9 cellular contexts compared by ENCODE assay signal in the genomic region with DNA sequence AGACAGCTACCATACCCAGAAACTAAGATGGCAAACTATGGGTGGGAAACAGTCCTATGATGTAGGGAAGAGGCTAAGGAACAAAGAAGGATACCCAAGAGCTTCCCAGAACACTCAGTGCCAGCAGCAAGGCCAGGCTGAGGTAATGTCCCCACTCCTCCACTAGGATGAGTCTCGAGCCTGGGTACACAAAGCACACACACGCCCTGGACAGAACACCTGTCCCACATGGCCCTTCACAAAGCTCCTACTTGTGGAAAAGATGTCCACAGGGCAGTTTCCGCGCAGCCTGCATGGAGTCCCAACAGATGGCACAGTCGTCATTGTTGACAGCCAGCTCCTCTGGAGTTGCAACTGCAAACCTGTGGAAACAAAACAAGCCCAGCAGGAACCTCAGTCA. TPM values are rescaled to one million over a fixed set of nuclear protein-coding genes. Genes with fewer than 3 reads are reported as not detected.
DNase-seq lines count a peak whose midpoint lies in the region; ATAC-seq and TF ChIP-seq lines count a peak whose summit lies in the region.
"Had no signal": no experiment of that assay in that cellular context is flagged by ENCODE, and none has a peak within 500 bp of the region (broad histone marks: within the 10 kb centered on the region; RNA-seq: fewer than 3 reads in every experiment).

No MANE protein-coding gene starts in this region.

- H2AFZ ChIP-seq in DND-41 (ENCODE audit: low read depth, low read length), result no peak overlapping the region

- POLR2A ChIA-PET in activated CD8-positive, alpha-beta T cell treated with anti-CD3 and anti-CD28 coated beads, Interleukin-2, amount 10 ng/mL, durations not matched to agents 7 days and 5 days (lab: Charles Lee), result no interaction called here

- H3K9ac ChIP-seq in DND-41 (ENCODE audit: low read depth, low read length), result no peak overlapping the region

- CTCF ChIA-PET in activated CD8-positive, alpha-beta T cell treated with anti-CD3 and anti-CD28 coated beads, Interleukin-2, amount 10 ng/mL, durations not matched to agents 7 days and 5 days (lab: Charles Lee), result interaction anchor here (1.1 to 1.7 kb wide), 5 partner anchors 13 to 45 kb away, joined by 3 to 8 read pairs (median 4); no protein-coding TSS in a partner anchor

- H3K36me3 ChIP-seq in DND-41 (ENCODE audit: insufficient read depth, low read length) (peaks cover 73% of the 10 kb centered on the region), mucosa of descending colon (ENCODE audit: low read depth) (peaks cover 8% of the 10 kb centered on the region), aorta (ENCODE audit: control insufficient read depth in 1 of 2, insufficient read depth in 2 of 2, low read length in 1 of 2) (peaks cover 2 to 16% of the 10 kb centered on the region in 2 donors)

- H3K27ac ChIP-seq in DND-41 (ENCODE audit: low read length) (no peak overlapping the region), aorta (ENCODE audit: low read depth in 1 of 2, low read length in 2 of 2) (no peak overlapping the region)

- no peak overlapping the region for H3K4me3 Mint-ChIP-seq in activated CD8-positive, alpha-beta T cell treated with anti-CD3 and anti-CD28 coated beads, Interleukin-2, amount 10 ng/mL, durations not matched to agents 7 days and 5 days

- no peaks in the 10 kb centered on the region for H3K9me3 ChIP-seq in DND-41 (ENCODE audit: insufficient read depth, low read length, severe bottlenecking)
- H3K9me3 ChIP-seq in mucosa of descending colon, result no peaks in the 10 kb centered on the region
- H3K9me3 ChIP-seq in aorta (ENCODE audit: control insufficient read depth, low read length), result no peaks in the 10 kb centered on the region

- no peaks in the 10 kb centered on the region for H3K4me1 ChIP-seq in DND-41 (ENCODE audit: insufficient read depth, low read length)
- H3K4me1 ChIP-seq in mucosa of descending colon (ENCODE audit: low read depth), result no peaks in the 10 kb centered on the region
- no peaks in the 10 kb centered on the region for H3K4me1 ChIP-seq in aorta (ENCODE audit: control insufficient read depth in 1 of 2, insufficient read depth in 2 of 2, low read length in 2 of 2)

- DNase-seq in DND-41 (no peak), HuH-7 (ENCODE audit: low spot score) (peak; percentile 49), mucosa of descending colon (no peak), aorta (no peak), NCI-H2196 treated with DMSO at 0.1 percent for 48 hours (lab: John Stamatoyannopoulos, UW; ENCODE audit: unreplicated experiment) (no peak), cerebellar nuclear complex (lab: John Stamatoyannopoulos, UW) (no peak)
- peak; percentile 25 for DNase-seq in activated CD8-positive, alpha-beta T cell treated with anti-CD3 and anti-CD28 coated beads, Interleukin-2, amount 10 ng/mL, durations not matched to agents 7 days and 5 days
- DNase-seq: kidney glomerular epithelial cell had no signal

- no peak overlapping the region for H3K27ac Mint-ChIP-seq in activated CD8-positive, alpha-beta T cell treated with anti-CD3 and anti-CD28 coated beads, Interleukin-2, amount 10 ng/mL, durations not matched to agents 7 days and 5 days

- H3K79me2 ChIP-seq in DND-41 (ENCODE audit: insufficient read depth, low read length), result no peaks in the 10 kb centered on the region

- TF ChIP-seq CTCF in DND-41 (IDR thresholded peaks at IDR 0.05; ENCODE audit: borderline replicate concordance, extremely low read depth, low read length, poor library complexity, severe bottlenecking), result peak; percentile 46
- TF ChIP-seq CTCF in mucosa of descending colon (IDR thresholded peaks at IDR 0.05), result no peak

- H3K4me2 ChIP-seq in DND-41 (ENCODE audit: insufficient read depth, low read length), result no peak overlapping the region

- H3K4me1 Mint-ChIP-seq in activated CD8-positive, alpha-beta T cell treated with anti-CD3 and anti-CD28 coated beads, Interleukin-2, amount 10 ng/mL, durations not matched to agents 7 days and 5 days (ENCODE audit: low read depth), result peaks cover 6% of the 10 kb centered on the region

- intact Hi-C loops in mucosa of descending colon (cut with DNase I, micrococcal nuclease) (no loop called here), aorta (cut with DNase I) (no loop called here)

- no peaks in the 10 kb centered on the region for H3K27me3 Mint-ChIP-seq in activated CD8-positive, alpha-beta T cell treated with anti-CD3 and anti-CD28 coated beads, Interleukin-2, amount 10 ng/mL, durations not matched to agents 7 days and 5 days (ENCODE audit: low read depth)

- H3K4me3 ChIP-seq in DND-41 (ENCODE audit: low read depth in 1 of 2, low read length in 2 of 2) (no peak overlapping the region), mucosa of descending colon (no peak overlapping the region), aorta (ENCODE audit: low read length in 2 of 2) (no peak overlapping the region)

- no peaks in the 10 kb centered on the region for H3K27me3 ChIP-seq in DND-41 (ENCODE audit: insufficient read depth, low read length, poor library complexity)
- H3K27me3 ChIP-seq in aorta (ENCODE audit: control insufficient read depth in 1 of 2, insufficient read depth in 2 of 2, low read length in 1 of 2), result no peaks in the 10 kb centered on the region

- ATAC-seq in DND-41 (ENCODE audit: insufficient read depth, low read depth) (peak; percentile 67; the same call in 2 of the 3 replicates), mucosa of descending colon (peak; percentile 86), aorta (ENCODE audit: low FRiP score) (no peak), GM21619 (IDR thresholded peaks at IDR 0.05; ENCODE audit: unreplicated experiment) (no peak)
- no peak for ATAC-seq in activated CD8-positive, alpha-beta T cell treated with anti-CD3 and anti-CD28 coated beads, Interleukin-2, amount 10 ng/mL, durations not matched to agents 7 days and 5 days

- H4K20me1 ChIP-seq in DND-41 (ENCODE audit: insufficient read depth, low read length), result peaks cover 5% of the 10 kb centered on the region; the same call in 1 of the 2 replicates

- H3K9me3 Mint-ChIP-seq in activated CD8-positive, alpha-beta T cell treated with anti-CD3 and anti-CD28 coated beads, Interleukin-2, amount 10 ng/mL, durations not matched to agents 7 days and 5 days (ENCODE audit: insufficient read depth), result no peaks in the 10 kb centered on the region

- WGBS in aorta, 2 donors, result 74 to 82% methylated on average over 5 of the region's 5 CpGs

- H3K36me3 Mint-ChIP-seq in activated CD8-positive, alpha-beta T cell treated with anti-CD3 and anti-CD28 coated beads, Interleukin-2, amount 10 ng/mL, durations not matched to agents 7 days and 5 days (ENCODE audit: low read depth), result peaks cover 42% of the 10 kb centered on the region

RNA-seq across cellular contexts. Expression of a gene that starts 23.9 kb away (rescaled TPM):
- total RNA-seq in activated CD8-positive, alpha-beta T cell treated with anti-CD3 and anti-CD28 coated beads, Interleukin-2, amount 10 ng/mL, durations not matched to agents 7 days and 5 days, result 10 to 100 TPM; 39.0 to 47.5 TPM
- total RNA-seq in mucosa of descending colon (100 to 1,000 TPM in 2 of 3 donors, 10 to 100 TPM in 1; 83.3 to 116 (median 102) TPM), aorta (100 to 1,000 TPM; 112 to 124 TPM)
- polyA plus RNA-seq in aorta, result 10 to 100 TPM; 34.6 to 66.1 TPM

RNA-seq across cellular contexts. Expression of a gene that starts 49.6 kb away (rescaled TPM):
- 100 to 1,000 TPM; 237 TPM for total RNA-seq in activated CD8-positive, alpha-beta T cell treated with anti-CD3 and anti-CD28 coated beads, Interleukin-2, amount 10 ng/mL, durations not matched to agents 7 days and 5 days
- total RNA-seq in mucosa of descending colon (10 to 100 TPM; 64.4 to 94.2 (median 74.9) TPM), aorta (10 to 100 TPM; 72.6 to 79.3 TPM)
- polyA plus RNA-seq in aorta, result 10 to 100 TPM; 21.0 to 31.8 TPM

RNA-seq across cellular contexts. Expression of a gene that starts 49.9 kb away (rescaled TPM):
- total RNA-seq in activated CD8-positive, alpha-beta T cell treated with anti-CD3 and anti-CD28 coated beads, Interleukin-2, amount 10 ng/mL, durations not matched to agents 7 days and 5 days, result 10 to 100 TPM; 41.8 to 42.0 TPM
- total RNA-seq in mucosa of descending colon, result 10 to 100 TPM; 17.4 to 27.8 (median 23.6) TPM
- 10 to 100 TPM; 30.7 to 33.5 TPM for total RNA-seq in aorta
- polyA plus RNA-seq in aorta, result 10 to 100 TPM; 18.5 to 21.0 TPM

Comparison
In these comparisons a context has a peak if more than half of its experiments do, and no peak if none do; other contexts are left out.
1. ATAC-seq: peak in DND-41 (single experiment) and mucosa of descending colon (single experiment); none in activated CD8-positive, alpha-beta T cell treated with anti-CD3 and anti-CD28 coated beads, Interleukin-2, amount 10 ng/mL, durations not matched to agents 7 days and 5 days (single experiment), aorta (single experiment) and GM21619 (single experiment).
2. DNase-seq: peak in HuH-7 (single experiment) and activated CD8-positive, alpha-beta T cell treated with anti-CD3 and anti-CD28 coated beads, Interleukin-2, amount 10 ng/mL, durations not matched to agents 7 days and 5 days (single experiment); none in DND-41 (single experiment), mucosa of descending colon (0 of 3), aorta (0 of 2), NCI-H2196 treated with DMSO at 0.1 percent for 48 hours (single experiment) and cerebellar nuclear complex (0 of 2).